Comparison of ENCODE assay signal across 25 cellular contexts in genomic region chrX:72330131-72330530, GRCh38. TPM values are rescaled to one million over a fixed set of nuclear protein-coding genes. Genes with fewer than 3 reads are reported as not detected.
"Had no signal": no experiment of that assay in that cellular context is flagged by ENCODE, and none has a peak within 500 bp of the region (broad histone marks: within the 10 kb centered on the region; RNA-seq: fewer than 3 reads in every experiment).

No MANE protein-coding gene starts in this region.

- DNase-seq: activated CD4-positive, alpha-beta T cell treated with anti-CD3 and anti-CD28 coated beads, Interleukin-2, amount 10 ng/mL, durations not matched to agents 7 days and 5 days; activated CD4-positive, CD25-positive, alpha-beta regulatory T cell treated with anti-CD3 and anti-CD28 coated beads, Interleukin-2, amount 50 U/mL, for 72 hours; activated CD8-positive, alpha-beta memory T cell treated with anti-CD3 and anti-CD28 coated beads, Interleukin-2, amount 10 ng/mL, durations not matched to agents 7 days and 5 days; activated CD8-positive, alpha-beta T cell treated with anti-CD3 and anti-CD28 coated beads for 36 hours; activated effector memory CD4-positive, alpha-beta T cell treated with anti-CD3 and anti-CD28 coated beads, Interleukin-2, amount 50 U/mL, for 16 hours; activated naive CD4-positive, alpha-beta T cell treated with anti-CD3 and anti-CD28 coated beads, Interleukin-2, amount 10 ng/mL, durations not matched to agents 7 days and 5 days; activated naive CD8-positive, alpha-beta T cell treated with anti-CD3 and anti-CD28 coated beads, Interleukin-2, amount 50 U/mL, for 24 hours; activated T-cell treated with anti-CD3 and anti-CD28 coated beads for 4 hours; cortex of kidney; endodermal cell; esophagus squamous epithelium; gastrocnemius medialis; hippocampal formation; kidney glomerular epithelial cell; left lung; naive thymus-derived CD8-positive, alpha-beta T cell; retina; stimulated activated CD4-positive, alpha-beta T cell treated with anti-CD3 and anti-CD28 coated beads, Interleukin-4, amount 100 ng/mL, for 1 hour; stimulated activated naive CD4-positive, alpha-beta T cell; testis; trophoblast cell; uterus had no signal

- H3K4me3 ChIP-seq: cardiac muscle cell, esophagus squamous epithelium, gastrocnemius medialis, left lung, lung, testis, uterus had no signal

- H3K9me3 ChIP-seq: esophagus squamous epithelium, gastrocnemius medialis, left lung, testis, uterus had no signal

- H3K36me3 ChIP-seq: cardiac muscle cell, esophagus squamous epithelium, gastrocnemius medialis, left lung, uterus had no signal

- ATAC-seq: activated CD8-positive, alpha-beta memory T cell treated with anti-CD3 and anti-CD28 coated beads, Interleukin-2, amount 10 ng/mL, durations not matched to agents 7 days and 5 days; activated CD8-positive, alpha-beta T cell treated with anti-CD3 and anti-CD28 coated beads for 36 hours; activated naive CD8-positive, alpha-beta T cell treated with anti-CD3 and anti-CD28 coated beads, Interleukin-2, amount 50 U/mL, for 24 hours; gastrocnemius medialis; left lung; naive thymus-derived CD8-positive, alpha-beta T cell had no signal

- H3K27ac ChIP-seq: cardiac muscle cell, esophagus squamous epithelium, gastrocnemius medialis, left lung, testis, uterus, VCaP had no signal

- H3K27me3 ChIP-seq: cardiac muscle cell, esophagus squamous epithelium, left lung, testis, uterus had no signal

- H3K4me1 ChIP-seq: esophagus squamous epithelium, gastrocnemius medialis, left lung, testis, uterus had no signal

RNA-seq across cellular contexts. Expression of gene CITED1, which starts 24.4 kb away (rescaled TPM):
- total RNA-seq: activated CD4-positive, alpha-beta T cell treated with anti-CD3 and anti-CD28 coated beads, Interleukin-2, amount 10 ng/mL, durations not matched to agents 7 days and 5 days; activated CD8-positive, alpha-beta memory T cell treated with anti-CD3 and anti-CD28 coated beads, Interleukin-2, amount 10 ng/mL, durations not matched to agents 7 days and 5 days; activated CD8-positive, alpha-beta T cell treated with anti-CD3 and anti-CD28 coated beads for 36 hours; esophagus squamous epithelium; gastrocnemius medialis; naive thymus-derived CD8-positive, alpha-beta T cell had no signal
- polyA plus RNA-seq: naive thymus-derived CD8-positive, alpha-beta T cell had no signal
